Comparison of ENCODE assay signal across 16 cellular contexts in the genomic region with DNA sequence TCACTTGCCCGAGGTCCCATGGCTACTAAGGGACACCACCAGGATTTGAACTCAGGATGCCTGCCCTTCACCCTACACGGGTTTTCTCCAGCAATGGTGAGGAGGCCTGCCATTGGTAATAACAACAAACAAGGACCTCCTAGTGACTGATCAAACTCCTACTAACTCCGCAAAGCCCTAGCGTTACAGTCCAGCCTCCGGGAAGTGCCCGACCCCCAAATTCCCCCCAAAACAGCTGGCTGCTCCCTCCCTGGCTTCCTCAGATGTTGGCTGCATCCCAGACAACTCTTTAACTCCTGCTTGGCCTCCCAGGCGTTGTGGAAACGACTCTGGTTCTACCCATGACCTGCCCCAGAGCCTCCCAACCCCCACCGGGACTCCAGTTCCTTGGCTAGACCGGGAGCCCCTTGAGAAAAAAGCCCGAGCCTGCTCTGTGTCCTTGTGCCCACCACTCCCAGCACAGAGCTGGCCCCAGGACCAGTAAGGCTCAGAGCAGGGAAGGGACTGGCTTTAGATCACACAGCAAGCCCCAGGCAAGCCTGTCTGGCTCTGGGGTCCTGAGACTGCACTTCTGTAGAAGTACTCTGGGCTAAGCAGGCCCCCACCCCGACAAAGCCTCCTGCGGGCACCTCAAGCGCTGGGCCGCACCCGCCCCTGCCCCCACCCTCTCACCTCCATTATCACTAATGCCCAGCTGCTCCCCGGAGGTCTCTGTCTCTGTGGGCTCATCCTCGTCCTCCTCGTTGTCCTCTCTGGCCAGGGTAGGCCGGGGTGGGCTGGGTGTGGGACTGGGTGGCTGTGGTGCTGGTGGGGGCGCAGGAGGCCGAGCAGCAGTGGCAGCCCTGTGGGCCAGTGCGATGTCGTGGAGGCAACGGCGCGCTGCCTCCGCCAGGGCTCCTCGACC. TPM values are rescaled to one million over a fixed set of nuclear protein-coding genes. Genes with fewer than 3 reads are reported as not detected.
DNase-seq lines count a peak whose midpoint lies in the region; ATAC-seq, FAIRE-seq and TF ChIP-seq lines count a peak whose summit lies in the region.
"Had no signal": no experiment of that assay in that cellular context is flagged by ENCODE, and none has a peak within 500 bp of the region (broad histone marks: within the 10 kb centered on the region; RNA-seq: fewer than 3 reads in every experiment).

No MANE protein-coding gene starts in this region.

- TF ChIP-seq CTCF in K562 (IDR thresholded peaks at IDR 0.05 in 2 of 3, conservative IDR thresholded peaks at IDR 0.05 in 1 of 3; ENCODE audit: insufficient read depth in 2 of 3, low read depth in 1 of 3, low read length in 3 of 3) (no peak), psoas muscle (IDR thresholded peaks at IDR 0.05) (no peak)

- H3K4me3 Mint-ChIP-seq in activated T-cell treated with anti-CD3 and anti-CD28 coated beads, Interleukin-2, amount 50 U/mL, for 24 hours = no peak overlapping the region

- ATAC-seq in K562 = no peak
- ATAC-seq in psoas muscle = no peak
- ATAC-seq: upper lobe of right lung had no signal

- no peak for DNase-seq in activated T-cell treated with anti-CD3 and anti-CD28 coated beads, Interleukin-2, amount 50 U/mL, for 24 hours
- no peak for DNase-seq in activated T-cell treated with anti-CD3 and anti-CD28 coated beads, Interleukin-2, amount 50 U/mL, for 1 hour
- DNase-seq in K562 (ENCODE audit: extremely low read depth in 1 of 4, low spot score in 3 of 4) (no peak), psoas muscle (peak in 1 of 2 donors; percentile 13), DMS79 (lab: John Stamatoyannopoulos, UW) (no peak), T-helper 9 cell (no peak)
- DNase-seq: activated naive CD4-positive, alpha-beta T cell treated with anti-CD3 and anti-CD28 coated beads, Interleukin-2, amount 50 U/mL, for 16 hours; DMS 273 treated with DMSO at 0.1 percent for 48 hours; HCEC 1CT; Kasumi-1; NCI-H1694 treated with DMSO at 0.1 percent for 48 hours; NCI-H524; stimulated activated CD4-positive, alpha-beta T cell treated with anti-CD3 and anti-CD28 coated beads, Interleukin-2, amount 100 ng/mL, for 24 hours; upper lobe of right lung had no signal

- no peaks in the 10 kb centered on the region for H4K20me1 ChIP-seq in K562 (replicated peaks; ENCODE audit: control insufficient read depth, insufficient read depth, low read length)

- H3K4me1 ChIP-seq in K562 (replicated peaks in 1 of 2; ENCODE audit: control insufficient read depth in 2 of 2, insufficient read depth in 2 of 2, low read length in 2 of 2) (peaks cover 27 to 80% of the 10 kb centered on the region in 2 experiments), psoas muscle (peaks cover 39% of the 10 kb centered on the region)

- H3K4me2 ChIP-seq in K562 (ENCODE audit: insufficient read depth, low read length) = no peak overlapping the region

- BruUV-seq in K562 (replicated peaks; lab: Mats Ljungman, UMichigan) = no TSS peak

- no peak for FAIRE-seq in K562 (lab: Jason Lieb, UNC)
- FAIRE-seq: endothelial cell of umbilical vein, islet of Langerhans had no signal

- 79% methylated on average over 20 of the region's 29 CpGs for WGBS in K562 (ENCODE audit: insufficient coverage, low coverage, missing lambda C conversion rate)
- 77 to 79% (median 78%) methylated on average over 25 to 29 of the region's 29 CpGs for WGBS in psoas muscle, 3 donors

- no peaks in the 10 kb centered on the region for H3K27me3 Mint-ChIP-seq in activated T-cell treated with anti-CD3 and anti-CD28 coated beads, Interleukin-2, amount 50 U/mL, for 24 hours

- in situ Hi-C loops in K562 (cut with MboI) = loop anchor here (10.0 kb wide), 1 partner anchor 378 kb away; a partner anchor contains a TSS

- H3K27ac ChIP-seq in K562 (ENCODE audit: extremely low read depth, low read depth, low read length) (peak overlapping the region; percentile 26; the same call in 2 of the 3 replicates), psoas muscle (peak overlapping the region; percentile 28)
- H3K27ac ChIP-seq: upper lobe of right lung had no signal

- H3K27me3 ChIP-seq in K562 (ENCODE audit: control insufficient read depth in 2 of 2, insufficient read depth in 2 of 2, low read length in 2 of 2) = no peaks in the 10 kb centered on the region
- H3K27me3 ChIP-seq in psoas muscle (ENCODE audit: insufficient read depth in 3 of 3, low read length in 2 of 3) = no peaks in the 10 kb centered on the region
- H3K27me3 ChIP-seq: upper lobe of right lung had no signal

- H3K9me3 ChIP-seq in K562 (replicated peaks; ENCODE audit: control insufficient read depth, insufficient read depth, low read depth, low read length) (no peaks in the 10 kb centered on the region), psoas muscle (no peaks in the 10 kb centered on the region)
- H3K9me3 ChIP-seq: upper lobe of right lung had no signal

- H3K27ac Mint-ChIP-seq in activated T-cell treated with anti-CD3 and anti-CD28 coated beads, Interleukin-2, amount 50 U/mL, for 24 hours = peak overlapping the region; percentile 84

- CTCF ChIA-PET in K562 (lab: Yijun Ruan, JAX; ENCODE audit: low intra/inter-chr PET ratio) = interaction anchor here (0.7 kb wide), 1 partner anchor 70 kb away, joined by 3 read pairs; no protein-coding TSS in a partner anchor

- H3K4me3 ChIP-seq in K562 (no peak overlapping the region), psoas muscle (no peak overlapping the region)
- H3K4me3 ChIP-seq: upper lobe of right lung had no signal

- H3K4me1 Mint-ChIP-seq in activated T-cell treated with anti-CD3 and anti-CD28 coated beads, Interleukin-2, amount 50 U/mL, for 24 hours (ENCODE audit: low read depth) = peaks cover 38% of the 10 kb centered on the region

- no peak overlapping the region for H2AFZ ChIP-seq in K562 (ENCODE audit: low read depth, low read length)

- intact Hi-C loops in K562 (cut with micrococcal nuclease) = loop anchor here (10.0 kb wide), 1 partner anchor 158 kb away; no protein-coding TSS in a partner anchor
- intact Hi-C loops in psoas muscle (cut with DNase I) = no loop called here

- TF ChIP-seq EP300 in K562 (IDR thresholded peaks at IDR 0.05; ENCODE audit: low read length) = no peak

- no peaks in the 10 kb centered on the region for H3K9me3 Mint-ChIP-seq in activated T-cell treated with anti-CD3 and anti-CD28 coated beads, Interleukin-2, amount 50 U/mL, for 24 hours

- H3K36me3 ChIP-seq in K562 (ENCODE audit: control insufficient read depth, insufficient read depth, low read length) (peaks cover 44% of the 10 kb centered on the region), psoas muscle (ENCODE audit: insufficient read depth in 1 of 2, low read depth in 1 of 2) (peaks cover 0 to 28% of the 10 kb centered on the region in 2 donors)
- H3K36me3 ChIP-seq: upper lobe of right lung had no signal

- TF ChIP-seq POLR2A in K562 (conservative IDR thresholded peaks at IDR 0.05) = no peak

- H3K79me2 ChIP-seq in K562 (ENCODE audit: control insufficient read depth, insufficient read depth, low read length) = peaks cover 39% of the 10 kb centered on the region

- no peak for TF ChIP-seq RAD21 in K562 (CRISPR knock-in tag; conservative IDR thresholded peaks at IDR 0.05 in 1 of 2, IDR thresholded peaks at IDR 0.05 in 1 of 2)

- peaks cover 43% of the 10 kb centered on the region for H3K36me3 Mint-ChIP-seq in activated T-cell treated with anti-CD3 and anti-CD28 coated beads, Interleukin-2, amount 50 U/mL, for 24 hours (ENCODE audit: low read depth)

- H3K9me1 ChIP-seq in K562 (ENCODE audit: control insufficient read depth, insufficient read depth, low read length) = peaks cover 4% of the 10 kb centered on the region

- POLR2A ChIA-PET in K562 (lab: Yijun Ruan, JAX) = interaction anchor here (0.5 to 0.6 kb wide), 2 partner anchors 18 to 82 kb away, joined by 3 read pairs; no protein-coding TSS in a partner anchor

- peak overlapping the region in 1 of 2 experiments; percentile 84; a peak in 2 of 4 replicates for H3K9ac ChIP-seq in K562 (ENCODE audit: insufficient read depth in 1 of 2, low read depth in 2 of 2, low read length in 2 of 2)

RNA-seq across cellular contexts. Expression of a gene that starts 4.7 kb away (rescaled TPM):
- 24.5 and 49.9 TPM in 2 replicates for total RNA-seq in K562 (2011; cell fraction: chromatin; rRNA removed; ENCODE audit: low replicate concordance)
- 34.3 and 39.9 TPM in 2 replicates for total RNA-seq in K562 (2011; cell fraction: nucleolus; rRNA removed)
- total RNA-seq in K562 (2011; cell fraction: nucleoplasm; rRNA removed) = 26.9 and 29.9 TPM in 2 replicates
- 25.7 and 33.8 TPM in 2 replicates for total RNA-seq in K562 (2014; rRNA removed)
- total RNA-seq in K562 (2014; rRNA removed; fragmentation: Illumina TruSeq; extraction: Trizol) = 5.7 and 6.9 TPM in 2 replicates
- total RNA-seq in K562 (2015; rRNA removed; fragmentation: Illumina TruSeq; extraction: Trizol) = 13.5 and 14.4 TPM in 2 replicates
- 50.1 and 50.3 TPM in 2 replicates for total RNA-seq in K562 (2021)
- polyA plus RNA-seq in K562 (2011; rRNA removed) = 17.1 and 22.4 TPM in 2 replicates
- polyA plus RNA-seq in K562 (2011; cell fraction: cytosol; rRNA removed) = 34.5 and 68.9 TPM in 2 replicates
- polyA plus RNA-seq in K562 (2011; cell fraction: nucleus; rRNA removed) = 33.2 and 55.4 TPM in 2 replicates
- polyA plus RNA-seq in K562 (2012) = 31.8 and 37.6 TPM in 2 replicates
- polyA plus RNA-seq in K562 (2014; fragmentation: Illumina TruSeq; extraction: Trizol) = 39.0 and 40.7 TPM in 2 replicates
- polyA plus RNA-seq in K562 (2014; fragmentation: Nextera tagmentation; extraction: Ambion mirVana) = 1 to 10 TPM; 1.2 TPM
- 38.2 and 45.4 TPM in 2 replicates for polyA plus RNA-seq in K562 (2014; rRNA removed)
- 7.8 and 10.3 TPM in 2 replicates for polyA minus RNA-seq in K562 (2011; rRNA and poly(A)+ RNA removed)
- polyA minus RNA-seq in K562 (2011; cell fraction: cytosol; rRNA and poly(A)+ RNA removed) = 17.4 and 21.4 TPM in 2 replicates
- 18.2 and 22.4 TPM in 2 replicates for polyA minus RNA-seq in K562 (2011; cell fraction: nucleus; rRNA and poly(A)+ RNA removed)
- total RNA-seq in psoas muscle = 10 to 100 TPM; 56.0 to 82.8 (median 57.2) TPM
- polyA plus RNA-seq in psoas muscle = 100 to 1,000 TPM in 1 of 3 donors, 10 to 100 TPM in 2; 48.0 to 103 (median 76.0) TPM

RNA-seq across cellular contexts. Expression of a gene that starts 5.0 kb away (rescaled TPM):
- 34.8 and 78.7 TPM in 2 replicates for total RNA-seq in K562 (2011; cell fraction: chromatin; rRNA removed; ENCODE audit: low replicate concordance)
- 40.9 and 43.4 TPM in 2 replicates for total RNA-seq in K562 (2011; cell fraction: nucleolus; rRNA removed)
- 33.2 and 34.5 TPM in 2 replicates for total RNA-seq in K562 (2011; cell fraction: nucleoplasm; rRNA removed)
- 3.8 and 6.8 TPM in 2 replicates for total RNA-seq in K562 (2014; rRNA removed)
- total RNA-seq in K562 (2014; rRNA removed; fragmentation: Illumina TruSeq; extraction: Trizol) = 2.6 and 3.2 TPM in 2 replicates
- 2.4 and 3.5 TPM in 2 replicates for total RNA-seq in K562 (2015; rRNA removed; fragmentation: Illumina TruSeq; extraction: Trizol)
- 14.2 and 16.0 TPM in 2 replicates for total RNA-seq in K562 (2021)
- polyA plus RNA-seq in K562 (2011; rRNA removed) = 7.4 and 10.5 TPM in 2 replicates
- polyA plus RNA-seq in K562 (2011; cell fraction: cytosol; rRNA removed) = 8.7 and 14.7 TPM in 2 replicates
- polyA plus RNA-seq in K562 (2011; cell fraction: nucleus; rRNA removed) = 33.2 and 48.4 TPM in 2 replicates
- 15.8 and 16.9 TPM in 2 replicates for polyA plus RNA-seq in K562 (2012)
- polyA plus RNA-seq in K562 (2014; fragmentation: Illumina TruSeq; extraction: Trizol) = 8.7 and 11.7 TPM in 2 replicates
- polyA plus RNA-seq in K562 (2014; fragmentation: Nextera tagmentation; extraction: Ambion mirVana) = under 1 TPM; 0.42 to 0.46 TPM
- polyA plus RNA-seq in K562 (2014; rRNA removed) = 14.7 and 18.2 TPM in 2 replicates
- 5.7 and 7.2 TPM in 2 replicates for polyA minus RNA-seq in K562 (2011; rRNA and poly(A)+ RNA removed)
- polyA minus RNA-seq in K562 (2011; cell fraction: cytosol; rRNA and poly(A)+ RNA removed) = 9.1 and 9.2 TPM in 2 replicates
- polyA minus RNA-seq in K562 (2011; cell fraction: nucleus; rRNA and poly(A)+ RNA removed) = 12.3 and 15.3 TPM in 2 replicates
- total RNA-seq in psoas muscle = 100 to 1,000 TPM in 2 of 4 donors, 10 to 100 TPM in 2; 81.8 to 107 (median 94.8) TPM
- 10 to 100 TPM; 36.3 to 62.0 (median 52.6) TPM for polyA plus RNA-seq in psoas muscle

RNA-seq across cellular contexts. Expression of a gene that starts 5.1 kb away (rescaled TPM):
- total RNA-seq in K562 (2011; cell fraction: chromatin; rRNA removed; ENCODE audit: low replicate concordance) = 168 and 404 TPM in 2 replicates
- 252 and 258 TPM in 2 replicates for total RNA-seq in K562 (2011; cell fraction: nucleolus; rRNA removed)
- 178 and 185 TPM in 2 replicates for total RNA-seq in K562 (2011; cell fraction: nucleoplasm; rRNA removed)
- total RNA-seq in K562 (2014; rRNA removed) (56.0 and 59.3 TPM in 2 replicates), K562 (2014; rRNA removed; fragmentation: Illumina TruSeq; extraction: Trizol) (12.3 and 18.1 TPM in 2 replicates), K562 (2015; rRNA removed; fragmentation: Illumina TruSeq; extraction: Trizol) (25.3 and 29.4 TPM in 2 replicates), K562 (2021) (84.9 and 85.4 TPM in 2 replicates), psoas muscle (10 to 100 TPM; 20.6 to 28.2 (median 23.9) TPM)
- polyA plus RNA-seq in K562 (2011; rRNA removed) (13.7 and 21.3 TPM in 2 replicates), K562 (2014; fragmentation: Illumina TruSeq; extraction: Trizol) (26.7 and 30.0 TPM in 2 replicates), K562 (2014; fragmentation: Nextera tagmentation; extraction: Ambion mirVana) (1 to 10 TPM; 2.8 to 3.1 TPM), K562 (2014; rRNA removed) (64.0 and 71.3 TPM in 2 replicates), psoas muscle (10 to 100 TPM; 16.7 to 31.9 (median 18.2) TPM)
- 12.2 and 25.9 TPM in 2 replicates for polyA plus RNA-seq in K562 (2011; cell fraction: cytosol; rRNA removed)
- 123 and 164 TPM in 2 replicates for polyA plus RNA-seq in K562 (2011; cell fraction: nucleus; rRNA removed)
- polyA plus RNA-seq in K562 (2012) = 56.7 and 64.2 TPM in 2 replicates
- 6.7 and 8.2 TPM in 2 replicates for polyA minus RNA-seq in K562 (2011; rRNA and poly(A)+ RNA removed)
- polyA minus RNA-seq in K562 (2011; cell fraction: cytosol; rRNA and poly(A)+ RNA removed) = 22.8 and 136 TPM in 2 replicates
- polyA minus RNA-seq in K562 (2011; cell fraction: nucleus; rRNA and poly(A)+ RNA removed) = 48.2 and 49.9 TPM in 2 replicates

RNA-seq across cellular contexts. Expression of a gene that starts 21.5 kb away (rescaled TPM):
- 128 and 364 TPM in 2 replicates for total RNA-seq in K562 (2011; cell fraction: chromatin; rRNA removed; ENCODE audit: low replicate concordance)
- total RNA-seq in K562 (2011; cell fraction: nucleolus; rRNA removed) = 274 and 281 TPM in 2 replicates
- 195 and 218 TPM in 2 replicates for total RNA-seq in K562 (2011; cell fraction: nucleoplasm; rRNA removed)
- total RNA-seq in K562 (2014; rRNA removed) (61.3 and 79.5 TPM in 2 replicates), K562 (2014; rRNA removed; fragmentation: Illumina TruSeq; extraction: Trizol) (14.0 and 23.3 TPM in 2 replicates), K562 (2015; rRNA removed; fragmentation: Illumina TruSeq; extraction: Trizol) (43.5 and 44.6 TPM in 2 replicates), K562 (2021) (156 and 169 TPM in 2 replicates), psoas muscle (100 to 1,000 TPM in 3 of 4 donors, 10 to 100 TPM in 1; 93.2 to 189 (median 151) TPM)
- polyA plus RNA-seq in K562 (2011; rRNA removed) (33.0 and 58.6 TPM in 2 replicates), K562 (2014; fragmentation: Illumina TruSeq; extraction: Trizol) (61.7 and 81.3 TPM in 2 replicates), K562 (2014; fragmentation: Nextera tagmentation; extraction: Ambion mirVana) (1 to 10 TPM; 4.9 to 9.3 TPM), K562 (2014; rRNA removed) (68.1 and 75.0 TPM in 2 replicates), psoas muscle (100 to 1,000 TPM in 2 of 3 donors, 10 to 100 TPM in 1; 72.1 to 122 (median 106) TPM)
- polyA plus RNA-seq in K562 (2011; cell fraction: cytosol; rRNA removed) = 39.8 and 67.6 TPM in 2 replicates
- 302 and 359 TPM in 2 replicates for polyA plus RNA-seq in K562 (2011; cell fraction: nucleus; rRNA removed)
- 104 and 153 TPM in 2 replicates for polyA plus RNA-seq in K562 (2012)
- polyA minus RNA-seq in K562 (2011; rRNA and poly(A)+ RNA removed) = 22.8 and 25.3 TPM in 2 replicates
- 60.9 and 84.8 TPM in 2 replicates for polyA minus RNA-seq in K562 (2011; cell fraction: cytosol; rRNA and poly(A)+ RNA removed)
- 81.6 and 99.6 TPM in 2 replicates for polyA minus RNA-seq in K562 (2011; cell fraction: nucleus; rRNA and poly(A)+ RNA removed)

RNA-seq across cellular contexts. Expression of a gene that starts 24.2 kb away (rescaled TPM):
- 0.93 TPM in 1 of 2 replicates, not detected in the other for total RNA-seq in K562 (2011; cell fraction: chromatin; rRNA removed; ENCODE audit: low replicate concordance)
- total RNA-seq in K562 (2011; cell fraction: nucleolus; rRNA removed) = 1.8 TPM in 2 replicates
- 0.37 and 0.46 TPM in 2 replicates for total RNA-seq in K562 (2011; cell fraction: nucleoplasm; rRNA removed)
- total RNA-seq in K562 (2014; rRNA removed) (0.90 and 0.95 TPM in 2 replicates), K562 (2014; rRNA removed; fragmentation: Illumina TruSeq; extraction: Trizol) (0.33 TPM in 1 of 2 replicates, not detected in the other), K562 (2015; rRNA removed; fragmentation: Illumina TruSeq; extraction: Trizol) (0.19 and 0.43 TPM in 2 replicates), K562 (2021) (0.55 and 0.76 TPM in 2 replicates), psoas muscle (1 to 10 TPM in 1 of 4 donors, under 1 TPM in 3; 0.21 to 3.3 (median 0.46) TPM)
- polyA plus RNA-seq in K562 (2011; rRNA removed) (0.06 and 0.31 TPM in 2 replicates), K562 (2014; fragmentation: Illumina TruSeq; extraction: Trizol) (0.15 TPM in 1 of 2 replicates, not detected in the other), K562 (2014; fragmentation: Nextera tagmentation; extraction: Ambion mirVana) (under 1 TPM in 1 of 2 experiments, not detected in 1; 0.13 TPM), K562 (2014; rRNA removed) (0.09 and 0.44 TPM in 2 replicates), psoas muscle (under 1 TPM; 0.05 to 0.46 (median 0.27) TPM)
- polyA plus RNA-seq in K562 (2011; cell fraction: cytosol; rRNA removed) = 0.04 and 0.36 TPM in 2 replicates
- 0.24 and 0.27 TPM in 2 replicates for polyA plus RNA-seq in K562 (2011; cell fraction: nucleus; rRNA removed)
- 0.50 and 0.56 TPM in 2 replicates for polyA plus RNA-seq in K562 (2012)
- 0.11 TPM in 1 of 2 replicates, not detected in the other for polyA minus RNA-seq in K562 (2011; rRNA and poly(A)+ RNA removed)
- 0.67 and 0.73 TPM in 2 replicates for polyA minus RNA-seq in K562 (2011; cell fraction: cytosol; rRNA and poly(A)+ RNA removed)
- 0.67 and 0.81 TPM in 2 replicates for polyA minus RNA-seq in K562 (2011; cell fraction: nucleus; rRNA and poly(A)+ RNA removed)
